1 cellular context compared by ENCODE assay signal in genomic region chr3:59482684-59483083, GRCh38.
TF ChIP-seq lines count a peak whose summit lies in the region.

No MANE protein-coding gene starts in this region.

TF ChIP-seq in HEK293T, 16 proteins besides CTCF, POLR2A, EP300 and RAD21:
- TF ChIP-seq FOXM1 (IDR thresholded peaks at IDR 0.05; ENCODE audit: borderline replicate concordance), result no peak
- no peak for TF ChIP-seq HDGF (IDR thresholded peaks at IDR 0.05; ENCODE audit: borderline replicate concordance)
- TF ChIP-seq NFRKB (IDR thresholded peaks at IDR 0.05), result no peak
